Comparison of ENCODE assay signal across 2 cellular contexts in genomic region chr1:11151854-11152612, GRCh38.
TF ChIP-seq lines count a peak whose summit lies in the region.

No MANE protein-coding gene starts in this region.

TF ChIP-seq in GM23338, 12 proteins besides CTCF, POLR2A, EP300 and RAD21 (continued from another document):
- no peak for TF ChIP-seq ZNF462 (CRISPR knock-in tag; IDR thresholded peaks at IDR 0.05)

TF ChIP-seq in WTC11, 78 proteins besides CTCF, POLR2A, EP300 and RAD21 (continued from another document):
- TF ChIP-seq, protein P1, sequence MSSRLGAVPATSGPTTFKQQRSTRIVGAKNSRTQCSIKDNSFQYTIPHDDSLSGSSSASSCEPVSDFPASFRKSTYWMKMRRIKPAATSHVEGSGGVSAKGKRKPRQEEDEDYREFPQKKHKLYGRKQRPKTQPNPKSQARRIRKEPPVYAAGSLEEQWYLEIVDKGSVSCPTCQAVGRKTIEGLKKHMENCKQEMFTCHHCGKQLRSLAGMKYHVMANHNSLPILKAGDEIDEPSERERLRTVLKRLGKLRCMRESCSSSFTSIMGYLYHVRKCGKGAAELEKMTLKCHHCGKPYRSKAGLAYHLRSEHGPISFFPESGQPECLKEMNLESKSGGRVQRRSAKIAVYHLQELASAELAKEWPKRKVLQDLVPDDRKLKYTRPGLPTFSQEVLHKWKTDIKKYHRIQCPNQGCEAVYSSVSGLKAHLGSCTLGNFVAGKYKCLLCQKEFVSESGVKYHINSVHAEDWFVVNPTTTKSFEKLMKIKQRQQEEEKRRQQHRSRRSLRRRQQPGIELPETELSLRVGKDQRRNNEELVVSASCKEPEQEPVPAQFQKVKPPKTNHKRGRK (CRISPR knock-in tag; IDR thresholded peaks at IDR 0.05; ENCODE audit: borderline replicate concordance) = no peak
